Comparison of ENCODE assay signal across 13 cellular contexts in the genomic region with DNA sequence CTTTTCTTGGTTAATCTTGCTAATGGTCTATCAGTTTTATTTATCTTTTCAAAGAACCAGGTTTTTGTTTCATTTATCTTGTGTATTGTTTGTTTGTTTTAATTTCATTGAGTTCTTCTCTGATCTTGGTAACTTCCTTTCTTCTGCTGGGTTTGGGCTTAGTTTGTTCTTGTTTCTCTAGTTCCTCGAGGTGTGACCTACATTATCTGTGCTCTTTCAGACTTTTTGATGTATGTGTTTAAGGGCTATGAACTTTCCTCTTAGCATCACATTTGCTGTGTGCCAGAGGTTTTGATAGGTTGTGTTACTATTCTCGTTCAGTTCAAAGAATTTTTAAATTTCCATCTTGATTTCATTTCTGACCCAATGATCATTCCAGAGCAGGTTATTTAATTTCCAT.
A peak's percentile ranks its signal among the peaks of the same experiment; 100 is the strongest.
DNase-seq lines count a peak whose midpoint lies in the region; ATAC-seq and TF ChIP-seq lines count a peak whose summit lies in the region.
"Had no signal": no experiment of that assay in that cellular context is flagged by ENCODE, and none has a peak within 500 bp of the region (broad histone marks: within the 10 kb centered on the region; RNA-seq: fewer than 3 reads in every experiment).

No MANE protein-coding gene starts in this region.

- H3K4me3 Mint-ChIP-seq in CD4-positive, alpha-beta T cell, result no peak overlapping the region
- no peak overlapping the region for H3K4me3 Mint-ChIP-seq in CD8-positive, alpha-beta T cell
- H3K4me3 Mint-ChIP-seq in activated T-helper 17 cell treated with anti-CD3 and anti-CD28 coated beads, Interleukin-2, amount 50 U/mL, for 72 hours, result peak overlapping the region; percentile 3
- H3K4me3 Mint-ChIP-seq in naive thymus-derived CD8-positive, alpha-beta T cell, result no peak overlapping the region
- no peak overlapping the region for H3K4me3 Mint-ChIP-seq in stimulated activated naive CD8-positive, alpha-beta T cell treated with anti-CD3 and anti-CD28 coated beads, Interleukin-15, amount 100 ng/mL, for 72 hours
- H3K4me3 Mint-ChIP-seq: GM23338 had no signal

- H3K4me1 Mint-ChIP-seq in CD4-positive, alpha-beta T cell (ENCODE audit: low read depth), result peaks cover 46% of the 10 kb centered on the region
- peaks cover 24% of the 10 kb centered on the region for H3K4me1 Mint-ChIP-seq in CD8-positive, alpha-beta T cell (ENCODE audit: low read depth)
- peaks cover 28% of the 10 kb centered on the region for H3K4me1 Mint-ChIP-seq in activated T-helper 17 cell treated with anti-CD3 and anti-CD28 coated beads, Interleukin-2, amount 50 U/mL, for 72 hours
- H3K4me1 Mint-ChIP-seq in naive thymus-derived CD8-positive, alpha-beta T cell, result peaks cover 10 to 30% (median 21%) of the 10 kb centered on the region in 4 donors
- peaks cover 6% of the 10 kb centered on the region for H3K4me1 Mint-ChIP-seq in stimulated activated naive CD8-positive, alpha-beta T cell treated with anti-CD3 and anti-CD28 coated beads, Interleukin-15, amount 100 ng/mL, for 72 hours
- H3K4me1 Mint-ChIP-seq: GM23338 had no signal

- CTCF ChIA-PET in CD4-positive, alpha-beta T cell (lab: Charles Lee), result no interaction called here
- CTCF ChIA-PET in CD8-positive, alpha-beta T cell (lab: Charles Lee), result interaction anchor here (1.2 kb wide), 1 partner anchor 32 kb away, joined by 3 read pairs; no protein-coding TSS in a partner anchor
- CTCF ChIA-PET in GM10248 (lab: Yijun Ruan, JAX), result no interaction called here

- ATAC-seq in CD4-positive, alpha-beta T cell (ENCODE audit: poor library complexity), result peak; percentile 52
- ATAC-seq in CD8-positive, alpha-beta T cell, result no peak
- ATAC-seq in activated T-helper 17 cell treated with anti-CD3 and anti-CD28 coated beads, Interleukin-2, amount 50 U/mL, for 72 hours (replicated peaks), result no peak
- ATAC-seq in naive thymus-derived CD8-positive, alpha-beta T cell, result no peak
- no peak for ATAC-seq in stimulated activated naive CD8-positive, alpha-beta T cell treated with anti-CD3 and anti-CD28 coated beads, Interleukin-15, amount 100 ng/mL, for 72 hours
- ATAC-seq: GM23338 had no signal

- no peaks in the 10 kb centered on the region for H3K27me3 ChIP-seq in CD4-positive, alpha-beta T cell (ENCODE audit: control insufficient read depth, insufficient read depth, low read length)
- no peaks in the 10 kb centered on the region for H3K27me3 ChIP-seq in CD8-positive, alpha-beta T cell (ENCODE audit: insufficient read depth, low read length)
- H3K27me3 ChIP-seq: BE2C had no signal

- no peak overlapping the region for H3K27ac ChIP-seq in CD4-positive, alpha-beta T cell (ENCODE audit: low read depth, low read length)
- no peak overlapping the region for H3K27ac ChIP-seq in CD8-positive, alpha-beta T cell (ENCODE audit: low read depth, low read length)

- POLR2A ChIA-PET in CD4-positive, alpha-beta T cell (lab: Charles Lee), result interaction anchor here (1.0 kb wide), 1 partner anchor 26 kb away, joined by 3 read pairs; no protein-coding TSS in a partner anchor
- POLR2A ChIA-PET in CD8-positive, alpha-beta T cell (lab: Charles Lee), result interaction anchor here (0.7 kb wide), 1 partner anchor 26 kb away, joined by 3 read pairs; no protein-coding TSS in a partner anchor
- POLR2A ChIA-PET in naive thymus-derived CD8-positive, alpha-beta T cell (lab: Charles Lee), result no interaction called here
- POLR2A ChIA-PET in GM10248 (lab: Yijun Ruan, JAX), result no interaction called here

- DNase-seq in CD4-positive, alpha-beta T cell, result no peak
- DNase-seq in CD8-positive, alpha-beta T cell, result no peak
- no peak for DNase-seq in naive thymus-derived CD8-positive, alpha-beta T cell
- DNase-seq in GM10248 (ENCODE audit: extremely low spot score) (no peak), NCI-H128 (lab: John Stamatoyannopoulos, UW; ENCODE audit: unreplicated experiment) (no peak)
- no peak for DNase-seq in stimulated activated naive CD8-positive, alpha-beta T cell treated with anti-CD3 and anti-CD28 coated beads, Interleukin-15, amount 100 ng/mL, for 72 hours
- DNase-seq: ACHN, BE2C, C1 segment of cervical spinal cord, Caco-2, HCEC 1CT had no signal

- peak overlapping the region; percentile 16 for H3K27ac Mint-ChIP-seq in CD4-positive, alpha-beta T cell
- peak overlapping the region; percentile 49 for H3K27ac Mint-ChIP-seq in CD8-positive, alpha-beta T cell
- H3K27ac Mint-ChIP-seq in activated T-helper 17 cell treated with anti-CD3 and anti-CD28 coated beads, Interleukin-2, amount 50 U/mL, for 72 hours, result peak overlapping the region; percentile 48
- peak overlapping the region in 6 of 10 donors; percentile 4 to 70 (median 42) for H3K27ac Mint-ChIP-seq in naive thymus-derived CD8-positive, alpha-beta T cell
- no peak overlapping the region for H3K27ac Mint-ChIP-seq in stimulated activated naive CD8-positive, alpha-beta T cell treated with anti-CD3 and anti-CD28 coated beads, Interleukin-15, amount 100 ng/mL, for 72 hours
- H3K27ac Mint-ChIP-seq: GM23338 had no signal

- peaks cover 22% of the 10 kb centered on the region for H3K36me3 Mint-ChIP-seq in CD4-positive, alpha-beta T cell (ENCODE audit: low read depth)
- H3K36me3 Mint-ChIP-seq in CD8-positive, alpha-beta T cell, result peaks cover 5% of the 10 kb centered on the region
- no peaks in the 10 kb centered on the region for H3K36me3 Mint-ChIP-seq in activated T-helper 17 cell treated with anti-CD3 and anti-CD28 coated beads, Interleukin-2, amount 50 U/mL, for 72 hours (ENCODE audit: low read depth)
- peaks cover 0 to 23% (median 14%) of the 10 kb centered on the region in 3 donors for H3K36me3 Mint-ChIP-seq in naive thymus-derived CD8-positive, alpha-beta T cell

- H3K4me3 ChIP-seq in CD8-positive, alpha-beta T cell (ENCODE audit: low read depth, low read length), result no peak overlapping the region
- H3K4me3 ChIP-seq: GM23338 had no signal

- no peaks in the 10 kb centered on the region for H3K4me1 ChIP-seq in CD8-positive, alpha-beta T cell (ENCODE audit: insufficient read depth, low read length)
- H3K4me1 ChIP-seq: BE2C, Caco-2 had no signal

- H3K27me3 Mint-ChIP-seq in CD4-positive, alpha-beta T cell, result no peaks in the 10 kb centered on the region
- H3K27me3 Mint-ChIP-seq in CD8-positive, alpha-beta T cell (ENCODE audit: low read depth), result no peaks in the 10 kb centered on the region
- H3K27me3 Mint-ChIP-seq in activated T-helper 17 cell treated with anti-CD3 and anti-CD28 coated beads, Interleukin-2, amount 50 U/mL, for 72 hours, result no peaks in the 10 kb centered on the region
- no peaks in the 10 kb centered on the region for H3K27me3 Mint-ChIP-seq in naive thymus-derived CD8-positive, alpha-beta T cell
- no peaks in the 10 kb centered on the region for H3K27me3 Mint-ChIP-seq in stimulated activated naive CD8-positive, alpha-beta T cell treated with anti-CD3 and anti-CD28 coated beads, Interleukin-15, amount 100 ng/mL, for 72 hours

- no peak for TF ChIP-seq CTCF in CD4-positive, alpha-beta T cell (IDR thresholded peaks at IDR 0.05)
- TF ChIP-seq CTCF in CD8-positive, alpha-beta T cell (IDR thresholded peaks at IDR 0.05), result no peak
- no peak for TF ChIP-seq CTCF in GM10248 (IDR thresholded peaks at IDR 0.05; ENCODE audit: control extremely low read depth, extremely low read depth, low read depth, missing control alignments)

- intact Hi-C loops in CD4-positive, alpha-beta T cell (cut with DNase I, micrococcal nuclease), result no loop called here
- intact Hi-C loops in CD8-positive, alpha-beta T cell (cut with DNase I, micrococcal nuclease), result no loop called here

- peaks cover 14% of the 10 kb centered on the region for H3K9me3 ChIP-seq in CD4-positive, alpha-beta T cell (ENCODE audit: control insufficient read depth, low read length)
- no peaks in the 10 kb centered on the region for H3K9me3 ChIP-seq in CD8-positive, alpha-beta T cell (ENCODE audit: low read length)
- H3K9me3 ChIP-seq: BE2C, Caco-2 had no signal

- H3K9me3 Mint-ChIP-seq in CD4-positive, alpha-beta T cell, result peaks cover 22% of the 10 kb centered on the region
- peaks cover 36% of the 10 kb centered on the region for H3K9me3 Mint-ChIP-seq in CD8-positive, alpha-beta T cell
- peaks cover 17% of the 10 kb centered on the region for H3K9me3 Mint-ChIP-seq in activated T-helper 17 cell treated with anti-CD3 and anti-CD28 coated beads, Interleukin-2, amount 50 U/mL, for 72 hours
- H3K9me3 Mint-ChIP-seq in naive thymus-derived CD8-positive, alpha-beta T cell, result peaks cover 15 to 51% (median 31%) of the 10 kb centered on the region in 9 donors
- peaks cover 40 to 55% of the 10 kb centered on the region in 2 donors for H3K9me3 Mint-ChIP-seq in stimulated activated naive CD8-positive, alpha-beta T cell treated with anti-CD3 and anti-CD28 coated beads, Interleukin-15, amount 100 ng/mL, for 72 hours

- no peaks in the 10 kb centered on the region for H3K36me3 ChIP-seq in CD8-positive, alpha-beta T cell (ENCODE audit: insufficient read depth, low read length)
- H3K36me3 ChIP-seq: BE2C had no signal

Comparison
In these comparisons a context has a peak if more than half of its experiments do, and no peak if none do; other contexts are left out.
1. H3K27ac Mint-ChIP-seq: peak in CD4-positive, alpha-beta T cell (single experiment), CD8-positive, alpha-beta T cell (single experiment), activated T-helper 17 cell treated with anti-CD3 and anti-CD28 coated beads, Interleukin-2, amount 50 U/mL, for 72 hours (single experiment) and naive thymus-derived CD8-positive, alpha-beta T cell (6 of 10); none in stimulated activated naive CD8-positive, alpha-beta T cell treated with anti-CD3 and anti-CD28 coated beads, Interleukin-15, amount 100 ng/mL, for 72 hours (0 of 2).
2. POLR2A ChIA-PET loops: an anchor here in CD4-positive, alpha-beta T cell (1.0 kb wide) and CD8-positive, alpha-beta T cell (0.7 kb wide); none called in naive thymus-derived CD8-positive, alpha-beta T cell and GM10248.